Comparison of ENCODE assay signal across 9 cellular contexts in the genomic region with DNA sequence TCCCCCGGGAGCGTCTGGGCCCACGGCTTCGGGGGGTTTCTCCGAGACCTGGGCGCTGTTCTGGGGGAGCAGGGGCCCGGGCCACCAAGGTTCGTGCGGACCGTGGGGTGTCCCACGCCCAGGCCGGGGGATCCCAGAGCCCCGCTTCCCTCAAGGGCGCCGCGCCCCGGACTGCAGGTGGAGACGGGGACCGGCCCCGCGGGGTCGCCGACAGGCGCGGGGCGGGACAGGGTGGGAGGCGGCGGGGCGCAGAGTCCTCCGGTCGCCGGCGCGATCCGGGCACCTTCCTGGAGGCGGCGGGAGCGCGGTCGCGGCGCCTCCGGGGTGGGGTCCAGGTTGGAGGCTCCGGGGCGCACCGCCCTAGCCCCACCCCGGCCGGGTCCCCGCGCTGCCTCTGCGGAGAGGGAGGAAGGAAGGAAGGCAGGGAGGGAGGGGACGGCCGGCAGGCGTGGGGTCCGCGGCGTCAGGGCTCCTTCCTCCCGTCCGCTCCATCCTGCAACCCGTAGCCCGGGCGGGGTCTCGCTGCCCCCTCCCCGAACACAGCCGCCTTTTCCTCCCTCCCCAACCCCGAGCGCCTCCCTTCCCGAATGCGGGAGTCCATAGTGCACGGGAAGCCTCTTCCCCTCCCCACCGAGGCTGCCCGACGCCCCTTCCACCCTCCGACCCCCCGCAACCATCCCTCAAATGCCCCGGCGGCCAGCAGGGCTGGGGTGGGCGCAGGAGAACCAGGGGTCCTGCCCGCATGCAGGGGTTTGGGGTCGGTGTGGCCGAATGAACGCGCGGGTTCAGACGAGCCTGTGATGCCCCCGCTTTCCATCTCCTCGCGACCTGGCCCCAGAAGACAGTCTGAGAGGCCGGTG. TPM values are rescaled to one million over a fixed set of nuclear protein-coding genes. Genes with fewer than 3 reads are reported as not detected.
DNase-seq lines count a peak whose midpoint lies in the region; ATAC-seq and TF ChIP-seq lines count a peak whose summit lies in the region.
"Had no signal": no experiment of that assay in that cellular context is flagged by ENCODE, and none has a peak within 500 bp of the region (broad histone marks: within the 10 kb centered on the region; RNA-seq: fewer than 3 reads in every experiment).

No MANE protein-coding gene starts in this region.

- TF ChIP-seq POLR2A in uterus (IDR thresholded peaks at IDR 0.05), result no peak

- POLR2A ChIA-PET in naive thymus-derived CD4-positive, alpha-beta T cell (lab: Charles Lee), result interaction anchor here (1.5 kb wide), 1 partner anchor 11 kb away, joined by 3 read pairs; no protein-coding TSS in a partner anchor

- no peaks in the 10 kb centered on the region for H3K36me3 Mint-ChIP-seq in naive thymus-derived CD4-positive, alpha-beta T cell

- peak overlapping the region; percentile 53 for H3K4me3 ChIP-seq in colonic mucosa
- H3K4me3 ChIP-seq in naive thymus-derived CD4-positive, alpha-beta T cell (ENCODE audit: low read length), result peak overlapping the region; percentile 39
- peak overlapping the region; percentile 4 to 9 for H3K4me3 ChIP-seq in uterus

- peaks cover 0 to 1% (median 0%) of the 10 kb centered on the region in 11 donors for H3K9me3 Mint-ChIP-seq in naive thymus-derived CD4-positive, alpha-beta T cell

- no peak overlapping the region for H3K9ac ChIP-seq in colonic mucosa (ENCODE audit: low read depth in 2 of 2, low read length in 2 of 2)

- H3K9me3 ChIP-seq in colonic mucosa (no peaks in the 10 kb centered on the region), uterus (no peaks in the 10 kb centered on the region)
- H3K9me3 ChIP-seq in naive thymus-derived CD4-positive, alpha-beta T cell (ENCODE audit: control insufficient read depth in 2 of 3, low read length in 3 of 3), result no peaks in the 10 kb centered on the region

- TF ChIP-seq CTCF in colonic mucosa (IDR thresholded peaks at IDR 0.05), result no peak
- no peak for TF ChIP-seq CTCF in uterus (IDR thresholded peaks at IDR 0.05)

- intact Hi-C loops in colonic mucosa (cut with DNase I), result no loop called here
- intact Hi-C loops in naive thymus-derived CD4-positive, alpha-beta T cell (cut with micrococcal nuclease), result loop anchor here (1.0 to 5.0 kb wide), 4 partner anchors 10 to 343 kb away; a partner anchor contains a TSS
- intact Hi-C loops in uterus (cut with DNase I; ENCODE audit: low total_unique reads), result no loop called here

- peak; percentile 17 for DNase-seq in stimulated activated CD4-positive, alpha-beta T cell treated with anti-CD3 and anti-CD28 coated beads, Interleukin-12 subunit alpha, Interleukin-12 subunit beta, amount 100 ng/mL, for 4 hours
- no peak for DNase-seq in stimulated activated CD4-positive, alpha-beta T cell treated with anti-CD3 and anti-CD28 coated beads, Interleukin-2, amount 100 ng/mL, for 48 hours
- DNase-seq in colonic mucosa (peak; percentile 43), uterus (no peak)
- DNase-seq in naive thymus-derived CD4-positive, alpha-beta T cell, result peak in 1 of 9 donors; percentile 24
- DNase-seq: KBM-7 had no signal

- H3K4me1 ChIP-seq in colonic mucosa (peaks cover 4% of the 10 kb centered on the region), uterus (peaks cover 0 to 20% of the 10 kb centered on the region in 2 donors)
- H3K4me1 ChIP-seq in naive thymus-derived CD4-positive, alpha-beta T cell (ENCODE audit: control insufficient read depth in 2 of 2, insufficient read depth in 2 of 2, low read length in 2 of 2), result peaks cover under 1 to 13% of the 10 kb centered on the region in 2 donors

- H3K27ac Mint-ChIP-seq in naive thymus-derived CD4-positive, alpha-beta T cell, result peak overlapping the region in 2 of 9 donors; percentile 13 to 67

- CTCF ChIA-PET in naive thymus-derived CD4-positive, alpha-beta T cell (lab: Charles Lee), result no interaction called here

- H3K27ac ChIP-seq in colonic mucosa, result no peak overlapping the region
- peak overlapping the region; percentile 21 for H3K27ac ChIP-seq in naive thymus-derived CD4-positive, alpha-beta T cell (ENCODE audit: low read depth, low read length)
- no peak overlapping the region for H3K27ac ChIP-seq in uterus

- H3K4me1 Mint-ChIP-seq in naive thymus-derived CD4-positive, alpha-beta T cell, result peaks cover 11 to 31% (median 19%) of the 10 kb centered on the region in 7 donors

- peak overlapping the region; percentile 54 to 80 (median 66) for H3K4me3 Mint-ChIP-seq in naive thymus-derived CD4-positive, alpha-beta T cell

- ATAC-seq in naive thymus-derived CD4-positive, alpha-beta T cell, result no peak
- ATAC-seq in HG02884 (IDR thresholded peaks at IDR 0.05; ENCODE audit: unreplicated experiment) (no peak), HG02970 (IDR thresholded peaks at IDR 0.05; ENCODE audit: low FRiP score, unreplicated experiment) (no peak), GM21423 (IDR thresholded peaks at IDR 0.05; ENCODE audit: unreplicated experiment) (no peak)

- H3K27me3 ChIP-seq in colonic mucosa, result peaks cover 30% of the 10 kb centered on the region
- H3K27me3 ChIP-seq in naive thymus-derived CD4-positive, alpha-beta T cell (ENCODE audit: control insufficient read depth in 2 of 2, insufficient read depth in 2 of 2, low read length in 2 of 2), result no peaks in the 10 kb centered on the region
- H3K27me3 ChIP-seq in uterus, result peaks cover 11 to 21% of the 10 kb centered on the region in 2 donors

- peaks cover 0 to 51% (median 0%) of the 10 kb centered on the region in 5 donors for H3K27me3 Mint-ChIP-seq in naive thymus-derived CD4-positive, alpha-beta T cell

- no peaks in the 10 kb centered on the region for H3K36me3 ChIP-seq in colonic mucosa
- no peaks in the 10 kb centered on the region for H3K36me3 ChIP-seq in naive thymus-derived CD4-positive, alpha-beta T cell (ENCODE audit: control insufficient read depth in 2 of 3, insufficient read depth in 3 of 3, low read length in 3 of 3)
- no peaks in the 10 kb centered on the region for H3K36me3 ChIP-seq in uterus

RNA-seq across cellular contexts. Expression of a gene that starts 4.3 kb away (rescaled TPM):
- total RNA-seq in colonic mucosa, result 10 to 100 TPM; 16.2 to 19.9 TPM
- total RNA-seq in naive thymus-derived CD4-positive, alpha-beta T cell, result 10 to 100 TPM; 13.6 to 20.1 (median 17.1) TPM
- 10 to 100 TPM in 1 of 2 donors, 1 to 10 TPM in 1; 6.0 to 10.6 TPM for polyA plus RNA-seq in naive thymus-derived CD4-positive, alpha-beta T cell
- total RNA-seq in uterus, result 10 to 100 TPM in 2 of 4 donors, 1 to 10 TPM in 1, under 1 TPM in 1; 0.59 to 16.4 (median 12.7) TPM

RNA-seq across cellular contexts. Expression of a gene that starts 21.7 kb away (rescaled TPM):
- total RNA-seq in colonic mucosa (10 to 100 TPM; 32.7 to 37.7 TPM), uterus (10 to 100 TPM; 17.9 to 47.4 (median 37.9) TPM)
- total RNA-seq in naive thymus-derived CD4-positive, alpha-beta T cell, result 100 to 1,000 TPM in 2 of 5 experiments, 10 to 100 TPM in 3; 50.0 to 130 (median 87.7) TPM
- 1 to 10 TPM; 2.8 to 3.4 TPM for polyA plus RNA-seq in naive thymus-derived CD4-positive, alpha-beta T cell

Comparison
In these comparisons a context has a peak if more than half of its experiments do, and no peak if none do; other contexts are left out.
1. DNase-seq: peak in stimulated activated CD4-positive, alpha-beta T cell treated with anti-CD3 and anti-CD28 coated beads, Interleukin-12 subunit alpha, Interleukin-12 subunit beta, amount 100 ng/mL, for 4 hours (single experiment) and colonic mucosa (single experiment); none in stimulated activated CD4-positive, alpha-beta T cell treated with anti-CD3 and anti-CD28 coated beads, Interleukin-2, amount 100 ng/mL, for 48 hours (0 of 2) and uterus (0 of 2).
2. intact Hi-C loops: an anchor here in naive thymus-derived CD4-positive, alpha-beta T cell (1.0 to 5.0 kb wide); none called in colonic mucosa and uterus.
3. Peak in every context shown above with its lines, with median percentiles within 50 percentile points of each other: H3K4me3 ChIP-seq.